ENCODE assay signal across 1 cellular context in the genomic region with DNA sequence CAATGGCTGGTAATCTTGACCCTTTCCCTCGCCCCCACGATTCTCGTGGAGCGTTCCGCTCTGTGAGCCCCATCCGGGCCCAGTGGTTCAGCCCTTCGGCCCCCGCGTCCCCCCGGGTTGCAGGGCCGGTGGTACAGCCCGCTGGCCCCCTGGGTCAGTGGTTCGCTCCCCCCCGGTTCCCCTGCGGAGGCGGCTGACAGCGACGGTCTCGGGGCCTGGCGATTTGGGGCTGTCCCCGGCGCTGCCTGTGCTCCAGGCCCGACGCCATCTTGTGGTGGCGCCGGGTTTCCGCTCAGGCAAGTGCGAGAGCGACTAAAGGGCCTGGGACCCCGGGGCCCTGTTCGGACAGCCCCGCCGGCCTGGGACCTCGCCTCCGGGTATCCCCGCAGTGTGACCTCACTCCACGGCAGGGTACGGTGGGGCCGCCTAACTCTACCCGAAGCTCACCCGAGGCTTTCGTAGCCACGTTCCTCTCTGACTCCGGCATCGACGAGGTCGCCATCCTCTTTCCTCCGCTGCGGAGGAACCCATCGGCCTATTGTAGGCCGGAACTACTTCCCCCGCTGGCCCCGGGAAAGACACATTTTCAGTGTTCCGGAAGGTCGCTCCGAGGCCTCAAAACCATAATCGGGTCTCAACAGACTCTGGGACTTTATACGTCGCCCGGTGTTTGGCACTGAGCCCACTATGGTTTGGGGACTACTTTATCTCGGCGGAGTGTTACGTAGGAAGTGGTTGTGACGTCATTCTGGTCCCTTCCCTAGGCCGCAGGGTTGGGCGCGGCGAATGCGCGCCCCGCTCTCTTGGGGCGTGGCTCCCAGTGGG.
TF ChIP-seq lines count a peak whose summit lies in the region.

A gene with protein sequence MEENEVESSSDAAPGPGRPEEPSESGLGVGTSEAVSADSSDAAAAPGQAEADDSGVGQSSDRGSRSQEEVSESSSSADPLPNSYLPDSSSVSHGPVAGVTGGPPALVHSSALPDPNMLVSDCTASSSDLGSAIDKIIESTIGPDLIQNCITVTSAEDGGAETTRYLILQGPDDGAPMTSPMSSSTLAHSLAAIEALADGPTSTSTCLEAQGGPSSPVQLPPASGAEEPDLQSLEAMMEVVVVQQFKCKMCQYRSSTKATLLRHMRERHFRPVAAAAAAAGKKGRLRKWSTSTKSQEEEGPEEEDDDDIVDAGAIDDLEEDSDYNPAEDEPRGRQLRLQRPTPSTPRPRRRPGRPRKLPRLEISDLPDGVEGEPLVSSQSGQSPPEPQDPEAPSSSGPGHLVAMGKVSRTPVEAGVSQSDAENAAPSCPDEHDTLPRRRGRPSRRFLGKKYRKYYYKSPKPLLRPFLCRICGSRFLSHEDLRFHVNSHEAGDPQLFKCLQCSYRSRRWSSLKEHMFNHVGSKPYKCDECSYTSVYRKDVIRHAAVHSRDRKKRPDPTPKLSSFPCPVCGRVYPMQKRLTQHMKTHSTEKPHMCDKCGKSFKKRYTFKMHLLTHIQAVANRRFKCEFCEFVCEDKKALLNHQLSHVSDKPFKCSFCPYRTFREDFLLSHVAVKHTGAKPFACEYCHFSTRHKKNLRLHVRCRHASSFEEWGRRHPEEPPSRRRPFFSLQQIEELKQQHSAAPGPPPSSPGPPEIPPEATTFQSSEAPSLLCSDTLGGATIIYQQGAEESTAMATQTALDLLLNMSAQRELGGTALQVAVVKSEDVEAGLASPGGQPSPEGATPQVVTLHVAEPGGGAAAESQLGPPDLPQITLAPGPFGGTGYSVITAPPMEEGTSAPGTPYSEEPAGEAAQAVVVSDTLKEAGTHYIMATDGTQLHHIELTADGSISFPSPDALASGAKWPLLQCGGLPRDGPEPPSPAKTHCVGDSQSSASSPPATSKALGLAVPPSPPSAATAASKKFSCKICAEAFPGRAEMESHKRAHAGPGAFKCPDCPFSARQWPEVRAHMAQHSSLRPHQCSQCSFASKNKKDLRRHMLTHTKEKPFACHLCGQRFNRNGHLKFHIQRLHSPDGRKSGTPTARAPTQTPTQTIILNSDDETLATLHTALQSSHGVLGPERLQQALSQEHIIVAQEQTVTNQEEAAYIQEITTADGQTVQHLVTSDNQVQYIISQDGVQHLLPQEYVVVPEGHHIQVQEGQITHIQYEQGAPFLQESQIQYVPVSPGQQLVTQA (N-terminal part only) (minus strand): TSS at position 529 of the 825 bp plus-strand sequence. CDS start 793 bp downstream, outside the sequence.

TF ChIP-seq in SK-N-SH, 30 proteins besides CTCF, POLR2A, EP300 and RAD21 (continued from another document):
- TF ChIP-seq, protein P1, sequence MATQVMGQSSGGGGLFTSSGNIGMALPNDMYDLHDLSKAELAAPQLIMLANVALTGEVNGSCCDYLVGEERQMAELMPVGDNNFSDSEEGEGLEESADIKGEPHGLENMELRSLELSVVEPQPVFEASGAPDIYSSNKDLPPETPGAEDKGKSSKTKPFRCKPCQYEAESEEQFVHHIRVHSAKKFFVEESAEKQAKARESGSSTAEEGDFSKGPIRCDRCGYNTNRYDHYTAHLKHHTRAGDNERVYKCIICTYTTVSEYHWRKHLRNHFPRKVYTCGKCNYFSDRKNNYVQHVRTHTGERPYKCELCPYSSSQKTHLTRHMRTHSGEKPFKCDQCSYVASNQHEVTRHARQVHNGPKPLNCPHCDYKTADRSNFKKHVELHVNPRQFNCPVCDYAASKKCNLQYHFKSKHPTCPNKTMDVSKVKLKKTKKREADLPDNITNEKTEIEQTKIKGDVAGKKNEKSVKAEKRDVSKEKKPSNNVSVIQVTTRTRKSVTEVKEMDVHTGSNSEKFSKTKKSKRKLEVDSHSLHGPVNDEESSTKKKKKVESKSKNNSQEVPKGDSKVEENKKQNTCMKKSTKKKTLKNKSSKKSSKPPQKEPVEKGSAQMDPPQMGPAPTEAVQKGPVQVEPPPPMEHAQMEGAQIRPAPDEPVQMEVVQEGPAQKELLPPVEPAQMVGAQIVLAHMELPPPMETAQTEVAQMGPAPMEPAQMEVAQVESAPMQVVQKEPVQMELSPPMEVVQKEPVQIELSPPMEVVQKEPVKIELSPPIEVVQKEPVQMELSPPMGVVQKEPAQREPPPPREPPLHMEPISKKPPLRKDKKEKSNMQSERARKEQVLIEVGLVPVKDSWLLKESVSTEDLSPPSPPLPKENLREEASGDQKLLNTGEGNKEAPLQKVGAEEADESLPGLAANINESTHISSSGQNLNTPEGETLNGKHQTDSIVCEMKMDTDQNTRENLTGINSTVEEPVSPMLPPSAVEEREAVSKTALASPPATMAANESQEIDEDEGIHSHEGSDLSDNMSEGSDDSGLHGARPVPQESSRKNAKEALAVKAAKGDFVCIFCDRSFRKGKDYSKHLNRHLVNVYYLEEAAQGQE (IDR thresholded peaks at IDR 0.05; ENCODE audit: low read depth, low read length) = 0 out of 2 replicates have a peak, but pooled peaks have one; percentile 37
- TF ChIP-seq, protein P2, sequence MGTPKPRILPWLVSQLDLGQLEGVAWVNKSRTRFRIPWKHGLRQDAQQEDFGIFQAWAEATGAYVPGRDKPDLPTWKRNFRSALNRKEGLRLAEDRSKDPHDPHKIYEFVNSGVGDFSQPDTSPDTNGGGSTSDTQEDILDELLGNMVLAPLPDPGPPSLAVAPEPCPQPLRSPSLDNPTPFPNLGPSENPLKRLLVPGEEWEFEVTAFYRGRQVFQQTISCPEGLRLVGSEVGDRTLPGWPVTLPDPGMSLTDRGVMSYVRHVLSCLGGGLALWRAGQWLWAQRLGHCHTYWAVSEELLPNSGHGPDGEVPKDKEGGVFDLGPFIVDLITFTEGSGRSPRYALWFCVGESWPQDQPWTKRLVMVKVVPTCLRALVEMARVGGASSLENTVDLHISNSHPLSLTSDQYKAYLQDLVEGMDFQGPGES (IDR thresholded peaks at IDR 0.05; ENCODE audit: low read depth, low read length) = no peak
- TF ChIP-seq EZH2phosphoT487 (IDR thresholded peaks at IDR 0.05; ENCODE audit: borderline replicate concordance, low read depth) = no peak
- TF ChIP-seq, protein P3, sequence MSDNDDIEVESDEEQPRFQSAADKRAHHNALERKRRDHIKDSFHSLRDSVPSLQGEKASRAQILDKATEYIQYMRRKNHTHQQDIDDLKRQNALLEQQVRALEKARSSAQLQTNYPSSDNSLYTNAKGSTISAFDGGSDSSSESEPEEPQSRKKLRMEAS (IDR thresholded peaks at IDR 0.05; ENCODE audit: low read depth) = peak; percentile 6
- TF ChIP-seq RFX5 (IDR thresholded peaks at IDR 0.05; ENCODE audit: low read length) = no peak
- TF ChIP-seq NRF1 (IDR thresholded peaks at IDR 0.05; ENCODE audit: low read depth, low read length) = peak; percentile 45; the same call in 1 of the 2 replicates
- TF ChIP-seq TEAD4 (IDR thresholded peaks at IDR 0.05; ENCODE audit: borderline replicate concordance, insufficient read depth) = no peak
- TF ChIP-seq RXRA (IDR thresholded peaks at IDR 0.05; ENCODE audit: borderline replicate concordance, low read depth) = no peak; the same call in 1 of the 2 replicates
- 0 out of 2 replicates have a peak, but pooled peaks have one; percentile 46 for TF ChIP-seq TAF1 (IDR thresholded peaks at IDR 0.05; ENCODE audit: borderline replicate concordance, low read depth, low read length)
- TF ChIP-seq FOSL2 (IDR thresholded peaks at IDR 0.05; ENCODE audit: borderline replicate concordance, low read depth) = peak; percentile 38; the same call in 1 of the 2 replicates
- TF ChIP-seq, protein P4, sequence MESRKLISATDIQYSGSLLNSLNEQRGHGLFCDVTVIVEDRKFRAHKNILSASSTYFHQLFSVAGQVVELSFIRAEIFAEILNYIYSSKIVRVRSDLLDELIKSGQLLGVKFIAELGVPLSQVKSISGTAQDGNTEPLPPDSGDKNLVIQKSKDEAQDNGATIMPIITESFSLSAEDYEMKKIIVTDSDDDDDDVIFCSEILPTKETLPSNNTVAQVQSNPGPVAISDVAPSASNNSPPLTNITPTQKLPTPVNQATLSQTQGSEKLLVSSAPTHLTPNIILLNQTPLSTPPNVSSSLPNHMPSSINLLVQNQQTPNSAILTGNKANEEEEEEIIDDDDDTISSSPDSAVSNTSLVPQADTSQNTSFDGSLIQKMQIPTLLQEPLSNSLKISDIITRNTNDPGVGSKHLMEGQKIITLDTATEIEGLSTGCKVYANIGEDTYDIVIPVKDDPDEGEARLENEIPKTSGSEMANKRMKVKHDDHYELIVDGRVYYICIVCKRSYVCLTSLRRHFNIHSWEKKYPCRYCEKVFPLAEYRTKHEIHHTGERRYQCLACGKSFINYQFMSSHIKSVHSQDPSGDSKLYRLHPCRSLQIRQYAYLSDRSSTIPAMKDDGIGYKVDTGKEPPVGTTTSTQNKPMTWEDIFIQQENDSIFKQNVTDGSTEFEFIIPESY (IDR thresholded peaks at IDR 0.05; ENCODE audit: borderline replicate concordance, low read depth) = no peak
- TF ChIP-seq RCOR1 (IDR thresholded peaks at IDR 0.05; ENCODE audit: low read length) = no peak
- peak; percentile 72 for TF ChIP-seq GABPA (IDR thresholded peaks at IDR 0.05; ENCODE audit: low read depth)
- TF ChIP-seq POLR2AphosphoS5 (IDR thresholded peaks at IDR 0.05; ENCODE audit: low read depth, low read length) = no peak; the same call in 1 of the 2 replicates
- TF ChIP-seq FOXM1 (IDR thresholded peaks at IDR 0.05; ENCODE audit: low read depth) = no peak
- no peak for TF ChIP-seq MEF2A (IDR thresholded peaks at IDR 0.05; ENCODE audit: borderline replicate concordance, low read depth)
- no peak for TF ChIP-seq GATA2 (CRISPR knock-in tag; IDR thresholded peaks at IDR 0.05)
- TF ChIP-seq, protein P5, sequence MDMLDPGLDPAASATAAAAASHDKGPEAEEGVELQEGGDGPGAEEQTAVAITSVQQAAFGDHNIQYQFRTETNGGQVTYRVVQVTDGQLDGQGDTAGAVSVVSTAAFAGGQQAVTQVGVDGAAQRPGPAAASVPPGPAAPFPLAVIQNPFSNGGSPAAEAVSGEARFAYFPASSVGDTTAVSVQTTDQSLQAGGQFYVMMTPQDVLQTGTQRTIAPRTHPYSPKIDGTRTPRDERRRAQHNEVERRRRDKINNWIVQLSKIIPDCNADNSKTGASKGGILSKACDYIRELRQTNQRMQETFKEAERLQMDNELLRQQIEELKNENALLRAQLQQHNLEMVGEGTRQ (IDR thresholded peaks at IDR 0.05; ENCODE audit: borderline replicate concordance, low read depth, low read length) = no peak
- no peak for TF ChIP-seq FOXJ3 (CRISPR knock-in tag; IDR thresholded peaks at IDR 0.05)
- TF ChIP-seq YY1 (IDR thresholded peaks at IDR 0.05; ENCODE audit: low read depth) = peak; percentile 75
- peak; percentile 96 for TF ChIP-seq CHD2 (IDR thresholded peaks at IDR 0.05; ENCODE audit: low read length, partially characterized antibody)
- TF ChIP-seq NFIC (IDR thresholded peaks at IDR 0.05; ENCODE audit: borderline replicate concordance) = peak; percentile 41; the same call in 1 of the 2 replicates
